1 cellular context compared by ENCODE assay signal in genomic region chr2:96533292-96534073, GRCh38.
TF ChIP-seq lines count a peak whose summit lies in the region.

No MANE protein-coding gene starts in this region.

TF ChIP-seq in WTC11, 78 proteins besides CTCF, POLR2A, EP300 and RAD21 (continued from another document):
- TF ChIP-seq ERG (CRISPR knock-in tag; IDR thresholded peaks at IDR 0.05) (no peak), MLX (CRISPR knock-in tag; IDR thresholded peaks at IDR 0.05) (no peak), IRF1 (CRISPR knock-in tag; IDR thresholded peaks at IDR 0.05) (no peak), FOXP1 (CRISPR knock-in tag; IDR thresholded peaks at IDR 0.05; ENCODE audit: borderline replicate concordance) (no peak)
